ENCODE assay signal across 22 cellular contexts in the genomic region with DNA sequence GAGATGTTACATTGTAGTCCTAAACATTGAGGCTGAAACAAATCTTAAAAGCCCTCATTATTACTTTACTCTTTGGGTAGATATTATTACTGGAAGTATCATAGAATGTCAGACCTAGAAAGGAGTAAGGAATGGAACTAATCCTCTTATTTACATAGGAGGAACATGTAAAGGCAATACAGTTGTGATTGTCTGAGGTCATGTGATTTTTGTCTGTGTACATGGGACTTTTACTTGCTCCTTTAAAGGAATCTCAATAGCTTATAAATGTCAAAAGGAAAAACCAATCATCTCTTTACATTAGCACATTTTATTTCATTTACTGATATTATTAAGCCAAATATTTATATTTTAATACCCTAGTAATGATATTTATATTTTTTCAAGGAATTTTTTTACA.
"Had no signal": no experiment of that assay in that cellular context is flagged by ENCODE, and none has a peak within 500 bp of the region (broad histone marks: within the 10 kb centered on the region; RNA-seq: fewer than 3 reads in every experiment).

No MANE protein-coding gene starts in this region.

- FAIRE-seq: endothelial cell of umbilical vein, islet of Langerhans, keratinocyte had no signal

- DNase-seq: colonic mucosa; cortex of kidney; effector CD4-positive, alpha-beta T cell; effector memory CD4-positive, alpha-beta T cell; erythroblast; esophagus squamous epithelium; foreskin fibroblast; foreskin melanocyte; gastrocnemius medialis; glutamatergic neuron; head of caudate nucleus; heart right ventricle; hippocampal formation; left cardiac atrium; left lung; left ventricle myocardium superior; lower lobe of right lung; mesenchymal stem cell; naive thymus-derived CD4-positive, alpha-beta T cell had no signal

- H3K27me3 ChIP-seq: colonic mucosa, esophagus squamous epithelium, gastrocnemius medialis, heart right ventricle, left lung had no signal

- H3K36me3 ChIP-seq: colonic mucosa, esophagus squamous epithelium, gastrocnemius medialis, heart right ventricle, left lung, lower lobe of right lung had no signal

- H3K4me3 ChIP-seq: colonic mucosa, esophagus squamous epithelium, gastrocnemius medialis, heart right ventricle, left lung, lower lobe of right lung had no signal
